In the genomic region with DNA sequence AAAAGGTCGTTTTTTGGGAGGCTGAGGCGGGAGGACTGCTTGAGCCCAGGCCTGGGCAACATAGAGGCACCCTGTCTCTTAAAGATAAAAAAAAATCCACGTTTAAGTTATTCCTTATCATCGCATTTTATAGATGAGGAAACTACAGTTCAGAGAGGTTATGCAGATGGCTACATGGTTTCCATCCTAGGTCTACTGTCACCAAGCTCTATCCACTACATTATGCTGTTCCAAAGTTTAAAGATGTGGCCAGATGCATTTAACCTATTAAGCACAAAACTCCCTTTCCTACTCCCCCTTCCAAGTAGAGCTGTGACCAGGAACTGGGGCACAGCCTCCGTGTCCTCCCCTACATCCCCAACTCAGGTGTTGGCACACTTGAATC, we compare ENCODE assay signal across 8 cellular contexts. TPM values are rescaled to one million over a fixed set of nuclear protein-coding genes. Genes with fewer than 3 reads are reported as not detected.
A peak's percentile ranks its signal among the peaks of the same experiment; 100 is the strongest.
DNase-seq lines count a peak whose midpoint lies in the region; ATAC-seq and TF ChIP-seq lines count a peak whose summit lies in the region.

No MANE protein-coding gene starts in this region.

- no peak for ATAC-seq in GM21723 (IDR thresholded peaks at IDR 0.05; ENCODE audit: unreplicated experiment)

- H3K9me2 ChIP-seq in hepatocyte (replicated peaks; ENCODE audit: insufficient read depth): no peaks in the 10 kb centered on the region

- H3K4me2 ChIP-seq in hepatocyte: peak overlapping the region; percentile 94
- H3K4me2 ChIP-seq in smooth muscle cell: peak overlapping the region; percentile 85

- no peaks in the 10 kb centered on the region for H3F3A ChIP-seq in smooth muscle cell (ENCODE audit: low read depth)

- H3K4me1 ChIP-seq in hepatocyte (ENCODE audit: insufficient read depth) (peaks cover 21% of the 10 kb centered on the region), smooth muscle cell (ENCODE audit: low read depth) (peaks cover 14% of the 10 kb centered on the region)

- no peaks in the 10 kb centered on the region for H3K36me3 ChIP-seq in H7 (replicated peaks; ENCODE audit: control insufficient read depth, insufficient read depth, low read length)
- H3K36me3 ChIP-seq in hepatocyte (replicated peaks; ENCODE audit: insufficient read depth, low read depth): no peaks in the 10 kb centered on the region
- no peaks in the 10 kb centered on the region for H3K36me3 ChIP-seq in smooth muscle cell (ENCODE audit: low read depth)

- peak overlapping the region; percentile 89 for H2AFZ ChIP-seq in hepatocyte
- H2AFZ ChIP-seq in smooth muscle cell (ENCODE audit: low read depth): no peak overlapping the region

- 59% methylated on average over 5 of the region's 5 CpGs for WGBS in hepatocyte (ENCODE audit: low lambda C conversion rate, missing lambda C conversion rate)
- WGBS in smooth muscle cell (ENCODE audit: low lambda C conversion rate): 63% methylated on average over 5 of the region's 5 CpGs

- no peaks in the 10 kb centered on the region for H3K9me3 ChIP-seq in hepatocyte (ENCODE audit: low read depth)
- no peaks in the 10 kb centered on the region for H3K9me3 ChIP-seq in smooth muscle cell (replicated peaks; ENCODE audit: low read depth)

- TF ChIP-seq CTCF in WI38 (IDR thresholded peaks at IDR 0.05; ENCODE audit: low read depth, low read length): no peak
- no peak for TF ChIP-seq CTCF in hepatocyte (IDR thresholded peaks at IDR 0.05; ENCODE audit: poor library complexity)
- TF ChIP-seq CTCF in smooth muscle cell (IDR thresholded peaks at IDR 0.05; ENCODE audit: borderline replicate concordance, insufficient read depth, poor library complexity, severe bottlenecking): no peak

- DNase-seq in H7: no peak
- no peak for DNase-seq in hepatocyte (ENCODE audit: low spot score)
- no peak for DNase-seq in smooth muscle cell (lab: John Stamatoyannopoulos, UW; ENCODE audit: unreplicated experiment)
- DNase-seq in HPDE6-E6E7 (ENCODE audit: extremely low spot score): no peak
- DNase-seq in NCI-H1417 (lab: John Stamatoyannopoulos, UW): no peak
- no peak for DNase-seq in H4 (ENCODE audit: low spot score)

- H3K4me3 ChIP-seq in H7 (ENCODE audit: insufficient read depth, low read depth, low read length) (peak overlapping the region; percentile 99), WI38 (ENCODE audit: low read depth, low read length) (peak overlapping the region; percentile 90), hepatocyte (peak overlapping the region; percentile 96), smooth muscle cell (peak overlapping the region; percentile 94)

- H4K20me1 ChIP-seq in hepatocyte (ENCODE audit: insufficient read depth, poor library complexity, severe bottlenecking) (peaks cover 38% of the 10 kb centered on the region), smooth muscle cell (ENCODE audit: low read depth) (peaks cover 57% of the 10 kb centered on the region)

- H3K9ac ChIP-seq in smooth muscle cell (ENCODE audit: low read depth): no peak overlapping the region

- peak overlapping the region; percentile 73 for H3K27ac ChIP-seq in hepatocyte
- no peak overlapping the region for H3K27ac ChIP-seq in smooth muscle cell (ENCODE audit: low read depth)

- H3K79me2 ChIP-seq in hepatocyte: peaks cover 86% of the 10 kb centered on the region
- peaks cover 87% of the 10 kb centered on the region for H3K79me2 ChIP-seq in smooth muscle cell (ENCODE audit: low read depth)

- no peaks in the 10 kb centered on the region for H3K27me3 ChIP-seq in H7 (ENCODE audit: control insufficient read depth, insufficient read depth, low read length)
- no peaks in the 10 kb centered on the region for H3K27me3 ChIP-seq in hepatocyte
- H3K27me3 ChIP-seq in smooth muscle cell (ENCODE audit: low read depth): no peaks in the 10 kb centered on the region

RNA-seq across cellular contexts. Expression of gene TAF5L, which starts 1.4 kb away (rescaled TPM):
- total RNA-seq in H7 (2014; rRNA removed; shearing (Covaris generic)): 32.8 and 34.6 TPM in 2 replicates
- total RNA-seq in hepatocyte: 13.0 and 14.4 TPM in 2 replicates
- 5.4 and 6.8 TPM in 2 replicates for polyA plus RNA-seq in hepatocyte
- total RNA-seq in smooth muscle cell: 11.3 and 13.4 TPM in 2 replicates
- 3.3 and 4.4 TPM in 2 replicates for polyA plus RNA-seq in smooth muscle cell
- total RNA-seq in H4 (2014; rRNA removed; shearing (Covaris generic)): 10.7 and 13.9 TPM in 2 replicates

RNA-seq across cellular contexts. Expression of gene URB2, which starts 1.5 kb away (rescaled TPM):
- total RNA-seq in H7 (2014; rRNA removed; shearing (Covaris generic)): 35.4 and 37.5 TPM in 2 replicates
- 7.2 and 12.4 TPM in 2 replicates for total RNA-seq in hepatocyte
- 3.0 and 4.6 TPM in 2 replicates for polyA plus RNA-seq in hepatocyte
- total RNA-seq in smooth muscle cell: 3.0 and 4.2 TPM in 2 replicates
- polyA plus RNA-seq in smooth muscle cell: 1.9 and 2.8 TPM in 2 replicates
- total RNA-seq in H4 (2014; rRNA removed; shearing (Covaris generic)): 7.0 and 7.9 TPM in 2 replicates
